Comparison of ENCODE assay signal across 17 cellular contexts in genomic region chr16:1776991-1777374, GRCh38.
"Had no signal": no experiment of that assay in that cellular context is flagged by ENCODE, and none has a peak within 500 bp of the region (broad histone marks: within the 10 kb centered on the region; RNA-seq: fewer than 3 reads in every experiment).

No MANE protein-coding gene starts in this region.

- H3K36me3 ChIP-seq: cardiac muscle cell had no signal

- H3K27ac Mint-ChIP-seq: activated B cell treated with CpG ODN at 0.5 μM for 24 hours; activated naive CD4-positive, alpha-beta T cell treated with anti-CD3 and anti-CD28 coated beads, Interleukin-2, amount 10 ng/mL, durations not matched to agents 7 days and 5 days; endodermal cell; progenitor cell of endocrine pancreas had no signal

- H3K4me3 Mint-ChIP-seq: activated B cell treated with CpG ODN at 0.5 μM for 24 hours; activated CD4-positive, alpha-beta T cell treated with anti-CD3 and anti-CD28 coated beads, Interleukin-2, amount 10 ng/mL, durations not matched to agents 7 days and 5 days; activated naive CD4-positive, alpha-beta T cell treated with anti-CD3 and anti-CD28 coated beads, Interleukin-2, amount 10 ng/mL, durations not matched to agents 7 days and 5 days; endodermal cell had no signal

- H3K27me3 ChIP-seq: adrenal gland, cardiac muscle cell, dorsolateral prefrontal cortex, gastrocnemius medialis had no signal

- H3K4me3 ChIP-seq: adrenal gland, cardiac muscle cell, dorsolateral prefrontal cortex, gastrocnemius medialis, thoracic aorta had no signal

- H3K36me3 Mint-ChIP-seq: naive B cell had no signal

- H3K27me3 Mint-ChIP-seq: activated B cell treated with CpG ODN at 0.5 μM for 24 hours; activated CD4-positive, alpha-beta T cell treated with anti-CD3 and anti-CD28 coated beads, Interleukin-2, amount 10 ng/mL, durations not matched to agents 7 days and 5 days; activated naive CD4-positive, alpha-beta T cell treated with anti-CD3 and anti-CD28 coated beads, Interleukin-2, amount 10 ng/mL, durations not matched to agents 7 days and 5 days; naive B cell; progenitor cell of endocrine pancreas had no signal

- H3K9me3 Mint-ChIP-seq: activated B cell treated with CpG ODN at 0.5 μM for 24 hours; activated CD4-positive, alpha-beta T cell treated with anti-CD3 and anti-CD28 coated beads, Interleukin-2, amount 10 ng/mL, durations not matched to agents 7 days and 5 days; activated naive CD4-positive, alpha-beta T cell treated with anti-CD3 and anti-CD28 coated beads, Interleukin-2, amount 10 ng/mL, durations not matched to agents 7 days and 5 days; endodermal cell; naive B cell had no signal

- ATAC-seq: gastrocnemius medialis, left lobe of liver, sciatic nerve had no signal

- H3K27ac ChIP-seq: adrenal gland, cardiac muscle cell, gastrocnemius medialis, thoracic aorta had no signal

- H3K9me3 ChIP-seq: adrenal gland, gastrocnemius medialis, thoracic aorta had no signal

- DNase-seq: activated B cell treated with CpG ODN at 0.5 μM for 24 hours; activated CD4-positive, alpha-beta T cell treated with anti-CD3 and anti-CD28 coated beads, Interleukin-2, amount 10 ng/mL, durations not matched to agents 7 days and 5 days; activated naive CD4-positive, alpha-beta T cell treated with anti-CD3 and anti-CD28 coated beads, Interleukin-2, amount 10 ng/mL, durations not matched to agents 7 days and 5 days; adrenal gland; endodermal cell; gastrocnemius medialis; islet precursor cell; mammary epithelial cell; naive B cell; nucleus accumbens; T-helper 2 cell had no signal
